Comparison of ENCODE assay signal across 10 cellular contexts in genomic region chr6:170129691-170130171, GRCh38.
DNase-seq lines count a peak whose midpoint lies in the region; ATAC-seq and TF ChIP-seq lines count a peak whose summit lies in the region.
"Had no signal": no experiment of that assay in that cellular context is flagged by ENCODE, and none has a peak within 500 bp of the region (broad histone marks: within the 10 kb centered on the region; RNA-seq: fewer than 3 reads in every experiment).

No MANE protein-coding gene starts in this region.

- H2AFZ ChIP-seq in GM23338: no peak overlapping the region

- H3K9me3 Mint-ChIP-seq in GM23338: no peaks in the 10 kb centered on the region
- H3K9me3 Mint-ChIP-seq in stimulated activated naive B cell treated with anti-CD40 and anti-IgM and Interleukin-4, amounts not matched to agents 10 μg/mL and 1 μg/mL and 100 μg/mL, for 72 hours: peaks cover 2 to 3% of the 10 kb centered on the region in 2 donors
- H3K9me3 Mint-ChIP-seq: nephron had no signal

- H3K27ac ChIP-seq in GM23338 (ENCODE audit: low read depth) (no peak overlapping the region), foreskin keratinocyte (no peak overlapping the region)

- no peak for TF ChIP-seq CTCF in GM23338 (conservative IDR thresholded peaks at IDR 0.05; ENCODE audit: low read depth in 2 of 2)
- TF ChIP-seq CTCF in foreskin keratinocyte (conservative IDR thresholded peaks at IDR 0.05): no peak

- H3K27me3 Mint-ChIP-seq in GM23338 (ENCODE audit: insufficient read depth, low read depth, poor library complexity): peaks cover 6% of the 10 kb centered on the region
- H3K27me3 Mint-ChIP-seq in stimulated activated naive B cell treated with anti-CD40 and anti-IgM and Interleukin-4, amounts not matched to agents 10 μg/mL and 1 μg/mL and 100 μg/mL, for 72 hours: peaks cover 8 to 12% of the 10 kb centered on the region in 2 donors

- H3K27me3 ChIP-seq in GM23338 (ENCODE audit: insufficient read depth) (no peaks in the 10 kb centered on the region), foreskin keratinocyte (no peaks in the 10 kb centered on the region)

- ATAC-seq in GM23338 (peak; percentile 30; the same call in 2 of the 3 replicates), foreskin keratinocyte (peak; percentile 84), GM21825 (IDR thresholded peaks at IDR 0.05; ENCODE audit: unreplicated experiment) (no peak)
- ATAC-seq in stimulated activated naive B cell treated with anti-CD40 and anti-IgM and Interleukin-4, amounts not matched to agents 10 μg/mL and 1 μg/mL and 100 μg/mL, for 72 hours (replicated peaks): no peak
- ATAC-seq: HCT116 had no signal

- no peaks in the 10 kb centered on the region for H3F3A ChIP-seq in GM23338 (replicated peaks; ENCODE audit: low read depth)

- no peaks in the 10 kb centered on the region for H4K20me1 ChIP-seq in GM23338 (replicated peaks; ENCODE audit: insufficient read depth)

- in situ Hi-C loops in KBM-7 (cut with MboI; ENCODE audit: low pct_unique_long_range_greater_than_20kb, low sequenced_read_pairs): no loop called here

- H3K36me3 ChIP-seq in GM23338 (ENCODE audit: insufficient read depth): no peaks in the 10 kb centered on the region

- no peaks in the 10 kb centered on the region for H3K9me2 ChIP-seq in GM23338 (ENCODE audit: insufficient read depth)

- no peaks in the 10 kb centered on the region; the same call in 2 of the 3 replicates for H3K36me3 Mint-ChIP-seq in GM23338 (ENCODE audit: low read depth)
- H3K36me3 Mint-ChIP-seq in stimulated activated naive B cell treated with anti-CD40 and anti-IgM and Interleukin-4, amounts not matched to agents 10 μg/mL and 1 μg/mL and 100 μg/mL, for 72 hours: peaks cover 0 to 3% of the 10 kb centered on the region in 2 donors

- intact Hi-C loops in posterior vena cava (cut with DNase I): no loop called here

- H3K27ac Mint-ChIP-seq in GM23338: no peak overlapping the region
- H3K27ac Mint-ChIP-seq in stimulated activated naive B cell treated with anti-CD40 and anti-IgM and Interleukin-4, amounts not matched to agents 10 μg/mL and 1 μg/mL and 100 μg/mL, for 72 hours: no peak overlapping the region

- H3K79me2 ChIP-seq in GM23338 (replicated peaks; ENCODE audit: insufficient read depth): no peaks in the 10 kb centered on the region

- H3K4me1 ChIP-seq in GM23338 (ENCODE audit: insufficient read depth) (no peaks in the 10 kb centered on the region), foreskin keratinocyte (peaks cover 4% of the 10 kb centered on the region)

- H3K4me1 Mint-ChIP-seq in GM23338: peaks cover 3% of the 10 kb centered on the region; the same call in 2 of the 3 replicates
- H3K4me1 Mint-ChIP-seq in stimulated activated naive B cell treated with anti-CD40 and anti-IgM and Interleukin-4, amounts not matched to agents 10 μg/mL and 1 μg/mL and 100 μg/mL, for 72 hours: peaks cover 9 to 24% of the 10 kb centered on the region in 2 donors

- H3K4me3 Mint-ChIP-seq in GM23338: no peak overlapping the region
- no peak overlapping the region for H3K4me3 Mint-ChIP-seq in stimulated activated naive B cell treated with anti-CD40 and anti-IgM and Interleukin-4, amounts not matched to agents 10 μg/mL and 1 μg/mL and 100 μg/mL, for 72 hours

- DNase-seq in GM23338 (ENCODE audit: low spot score) (no peak), NCI-H345 treated with DMSO at 0.1 percent for 48 hours (lab: John Stamatoyannopoulos, UW; ENCODE audit: unreplicated experiment) (peak; percentile 90), foreskin keratinocyte (peak; percentile 34 to 54), posterior vena cava (ENCODE audit: low spot score) (peak; percentile 76), NCI-H2171 (lab: John Stamatoyannopoulos, UW) (no peak), KBM-7 (no peak)
- DNase-seq in stimulated activated naive B cell treated with anti-CD40 and anti-IgM and Interleukin-4, amounts not matched to agents 10 μg/mL and 1 μg/mL and 100 μg/mL, for 72 hours: no peak

- no peak overlapping the region for H3K4me2 ChIP-seq in GM23338

- H3K4me3 ChIP-seq in GM23338: no peak overlapping the region

TF ChIP-seq in GM23338, 12 proteins besides CTCF, POLR2A, EP300 and RAD21:
- TF ChIP-seq CREB1 (CRISPR knock-in tag; IDR thresholded peaks at IDR 0.05; ENCODE audit: low read depth) (no peak), EZH2 (IDR thresholded peaks at IDR 0.05; ENCODE audit: low read depth, unreplicated experiment) (no peak), POLR2AphosphoS5 (IDR thresholded peaks at IDR 0.05; ENCODE audit: low read depth) (no peak)

Comparison
In these comparisons a context has a peak if more than half of its experiments do, and no peak if none do; other contexts are left out.
1. ATAC-seq: peak in GM23338 (single experiment) and foreskin keratinocyte (single experiment); none in stimulated activated naive B cell treated with anti-CD40 and anti-IgM and Interleukin-4, amounts not matched to agents 10 μg/mL and 1 μg/mL and 100 μg/mL, for 72 hours (0 of 2) and GM21825 (single experiment).
2. DNase-seq: peak in NCI-H345 treated with DMSO at 0.1 percent for 48 hours (single experiment), foreskin keratinocyte (2 of 2) and posterior vena cava (single experiment); none in GM23338 (single experiment), NCI-H2171 (single experiment), stimulated activated naive B cell treated with anti-CD40 and anti-IgM and Interleukin-4, amounts not matched to agents 10 μg/mL and 1 μg/mL and 100 μg/mL, for 72 hours (single experiment) and KBM-7 (single experiment).